21 cellular contexts compared by ENCODE assay signal in genomic region chr17:68849673-68850260, GRCh38.
DNase-seq lines count a peak whose midpoint lies in the region; TF ChIP-seq lines count a peak whose summit lies in the region.
"Had no signal": no experiment of that assay in that cellular context is flagged by ENCODE, and none has a peak within 500 bp of the region (broad histone marks: within the 10 kb centered on the region; RNA-seq: fewer than 3 reads in every experiment).

No MANE protein-coding gene starts in this region.

- no peaks in the 10 kb centered on the region for H3K9me3 ChIP-seq in neural progenitor cell (ENCODE audit: low read depth)
- H3K9me3 ChIP-seq: SJCRH30 had no signal

- DNase-seq in NCI-H2029 (lab: John Stamatoyannopoulos, UW) (peak; percentile 15), NCI-H2029 treated with DMSO at 0.1 percent for 48 hours (lab: John Stamatoyannopoulos, UW) (no peak), NCI-H1436 treated with DMSO at 0.1 percent for 48 hours (lab: John Stamatoyannopoulos, UW) (peak; percentile 8), RPMI7951 (ENCODE audit: low read depth) (peak; percentile 10), iris pigment epithelial cell (ENCODE audit: low read depth) (peak; percentile 14), Kasumi-1 (lab: John Stamatoyannopoulos, UW) (no peak), foreskin melanocyte (no peak), neural progenitor cell (ENCODE audit: low spot score) (no peak)
- DNase-seq: activated CD4-positive, alpha-beta T cell treated with anti-CD3 and anti-CD28 coated beads for 4 hours; activated naive CD4-positive, alpha-beta T cell treated with Interleukin-2 at 50 U/mL for 16 hours; erythroblast; heart left ventricle; Karpas-422; kidney; midbrain; NCI-H1694 treated with DMSO at 0.1 percent for 48 hours; SJCRH30; T-helper 9 cell had no signal

- H3K36me3 Mint-ChIP-seq in neural progenitor cell, result no peaks in the 10 kb centered on the region

- H3K4me1 ChIP-seq in neural progenitor cell, result no peaks in the 10 kb centered on the region
- H3K4me1 ChIP-seq: SJCRH30 had no signal

- H3K4me3 Mint-ChIP-seq in neural progenitor cell, result no peak overlapping the region
- H3K4me3 Mint-ChIP-seq: stimulated activated naive CD8-positive, alpha-beta T cell treated with anti-CD3 and anti-CD28 coated beads, Interleukin-15, Interleukin-2, amounts not matched to agents 100 ng/mL and 50 ng/mL, for 24 hours had no signal

- TF ChIP-seq CTCF in neural progenitor cell (IDR thresholded peaks at IDR 0.05), result no peak

- peaks cover 13% of the 10 kb centered on the region for H3K9me3 Mint-ChIP-seq in neural progenitor cell
- H3K9me3 Mint-ChIP-seq: stimulated activated naive CD8-positive, alpha-beta T cell treated with anti-CD3 and anti-CD28 coated beads, Interleukin-15, Interleukin-2, amounts not matched to agents 100 ng/mL and 50 ng/mL, for 24 hours had no signal

- no peak overlapping the region for H3K4me3 ChIP-seq in neural progenitor cell
- H3K4me3 ChIP-seq: heart left ventricle, SJCRH30 had no signal

- H3K79me2 ChIP-seq in neural progenitor cell (ENCODE audit: low read depth), result no peaks in the 10 kb centered on the region

- no peak overlapping the region for H3K27ac ChIP-seq in neural progenitor cell
- H3K27ac ChIP-seq: C4-2B, HL-60, SJCRH30 had no signal

- H3F3A ChIP-seq in neural progenitor cell (ENCODE audit: low read depth), result no peaks in the 10 kb centered on the region

- H3K4me1 Mint-ChIP-seq in neural progenitor cell, result peaks cover 6% of the 10 kb centered on the region

- no peak overlapping the region for H2AFZ ChIP-seq in neural progenitor cell (replicated peaks)

- H3K27ac Mint-ChIP-seq in neural progenitor cell, result no peak overlapping the region
- H3K27ac Mint-ChIP-seq: stimulated activated naive CD8-positive, alpha-beta T cell treated with anti-CD3 and anti-CD28 coated beads, Interleukin-15, Interleukin-2, amounts not matched to agents 100 ng/mL and 50 ng/mL, for 24 hours had no signal

- H3K27me3 ChIP-seq in neural progenitor cell, result no peaks in the 10 kb centered on the region
- H3K27me3 ChIP-seq: heart left ventricle, SJCRH30 had no signal

- H3K27me3 Mint-ChIP-seq in neural progenitor cell (ENCODE audit: insufficient read depth, low read depth), result no peaks in the 10 kb centered on the region

- H3K9ac ChIP-seq in neural progenitor cell, result no peak overlapping the region

- no peaks in the 10 kb centered on the region for H4K20me1 ChIP-seq in neural progenitor cell (ENCODE audit: low read depth)

- H3K36me3 ChIP-seq in neural progenitor cell, result no peaks in the 10 kb centered on the region
- H3K36me3 ChIP-seq: heart left ventricle, SJCRH30 had no signal

- no peak overlapping the region for H3K4me2 ChIP-seq in neural progenitor cell

Comparison
In these comparisons a context has a peak if more than half of its experiments do, and no peak if none do; other contexts are left out.
1. DNase-seq: peak in NCI-H2029 (single experiment), NCI-H1436 treated with DMSO at 0.1 percent for 48 hours (single experiment), RPMI7951 (single experiment) and iris pigment epithelial cell (single experiment); none in NCI-H2029 treated with DMSO at 0.1 percent for 48 hours (single experiment), Kasumi-1 (0 of 2), foreskin melanocyte (single experiment) and neural progenitor cell (single experiment).